In genomic region chr10:119701861-119702260, GRCh38 we compare ENCODE assay signal across 12 cellular contexts. TPM values are rescaled to one million over a fixed set of nuclear protein-coding genes. Genes with fewer than 3 reads are reported as not detected.
A peak's percentile ranks its signal among the peaks of the same experiment; 100 is the strongest.
DNase-seq lines count a peak whose midpoint lies in the region; ATAC-seq and TF ChIP-seq lines count a peak whose summit lies in the region.
"Had no signal": no experiment of that assay in that cellular context is flagged by ENCODE, and none has a peak within 500 bp of the region (broad histone marks: within the 10 kb centered on the region; RNA-seq: fewer than 3 reads in every experiment).

No MANE protein-coding gene starts in this region.

- H3K27ac ChIP-seq in OCI-LY7 (ENCODE audit: low read depth, low read length, poor library complexity, severe bottlenecking) (no peak overlapping the region), brain microvascular endothelial cell (no peak overlapping the region), heart left ventricle (no peak overlapping the region)
- H3K27ac ChIP-seq: PC-9 had no signal

- BruUV-seq in OCI-LY7 (replicated peaks; lab: Mats Ljungman, UMichigan): no TSS peak

- peaks cover 23% of the 10 kb centered on the region for H3K36me3 Mint-ChIP-seq in activated CD4-positive, alpha-beta T cell treated with anti-CD3 and anti-CD28 coated beads for 36 hours (ENCODE audit: low read depth)

- TF ChIP-seq CTCF in OCI-LY7 (conservative IDR thresholded peaks at IDR 0.05; ENCODE audit: low read length) (no peak), brain microvascular endothelial cell (IDR thresholded peaks at IDR 0.05; ENCODE audit: low read depth, low read length, missing control alignments) (no peak), heart left ventricle (IDR thresholded peaks at IDR 0.05) (no peak)

- H3K79me2 ChIP-seq in OCI-LY7 (ENCODE audit: insufficient read depth, low read depth, low read length): no peaks in the 10 kb centered on the region

- intact Hi-C loops in activated CD4-positive, alpha-beta T cell treated with anti-CD3 and anti-CD28 coated beads for 36 hours (cut with DNase I, micrococcal nuclease): loop anchor here in 1 of 2 experiments (1.0 to 5.0 kb wide), 4 partner anchors 16 to 570 kb away; no protein-coding TSS in a partner anchor
- intact Hi-C loops in OCI-LY7 (cut with micrococcal nuclease; ENCODE audit: unreplicated experiment) (loop anchor here (10.0 kb wide), 1 partner anchor 617 kb away; the partner anchor contains the start of gene EIF3A), heart left ventricle (cut with DNase I) (no loop called here)

- H3K27me3 ChIP-seq in brain microvascular endothelial cell (replicated peaks) (no peaks in the 10 kb centered on the region), heart left ventricle (peaks cover 0 to 4% (median 0%) of the 10 kb centered on the region in 9 donors)

- no peak overlapping the region for H3K4me3 Mint-ChIP-seq in activated CD4-positive, alpha-beta T cell treated with anti-CD3 and anti-CD28 coated beads for 36 hours
- H3K4me3 Mint-ChIP-seq: T-helper 2 cell treated with Interferon-gamma antibody and Interleukin-4, amounts not matched to agents 5 μg/mL and 100 μg/mL, for 36 hours had no signal

- no peak for DNase-seq in activated CD4-positive, alpha-beta T cell treated with anti-CD3 and anti-CD28 coated beads for 36 hours
- no peak for DNase-seq in activated CD4-positive, alpha-beta T cell treated with anti-CD3 and anti-CD28 coated beads for 1 hour
- DNase-seq in OCI-LY7 (ENCODE audit: low spot score) (no peak), brain microvascular endothelial cell (peak; percentile 28), medulla oblongata (ENCODE audit: extremely low spot score) (peak; percentile 57), germinal center (ENCODE audit: low spot score) (no peak), NCI-H2081 treated with DMSO at 0.1 percent for 48 hours (lab: John Stamatoyannopoulos, UW) (no peak), heart left ventricle (no peak)
- DNase-seq: activated CD8-positive, alpha-beta memory T cell treated with anti-CD3 and anti-CD28 coated beads for 24 hours; mesendoderm; PC-9 had no signal

- peaks cover 60% of the 10 kb centered on the region for H3K4me1 Mint-ChIP-seq in activated CD4-positive, alpha-beta T cell treated with anti-CD3 and anti-CD28 coated beads for 36 hours

- no peak for TF ChIP-seq POLR2A in heart left ventricle (IDR thresholded peaks at IDR 0.05)

- H3K27ac Mint-ChIP-seq in activated CD4-positive, alpha-beta T cell treated with anti-CD3 and anti-CD28 coated beads for 36 hours: peak overlapping the region; percentile 87
- H3K27ac Mint-ChIP-seq: T-helper 2 cell treated with Interferon-gamma antibody and Interleukin-4, amounts not matched to agents 5 μg/mL and 100 μg/mL, for 36 hours had no signal

- H3K4me1 ChIP-seq in OCI-LY7 (ENCODE audit: insufficient read depth, low read length, poor library complexity, severe bottlenecking) (peaks cover 51% of the 10 kb centered on the region), heart left ventricle (peaks cover 0 to 27% (median 0%) of the 10 kb centered on the region in 12 donors)

- CTCF ChIA-PET in activated CD4-positive, alpha-beta T cell treated with anti-CD3 and anti-CD28 coated beads for 36 hours (lab: Charles Lee): interaction anchor here (0.7 to 4.2 kb wide), 6 partner anchors 15 to 265 kb away, joined by 3 to 19 read pairs (median 5); no protein-coding TSS in a partner anchor
- CTCF ChIA-PET in OCI-LY7 (lab: Charles Lee; ENCODE audit: unreplicated experiment): interaction anchor here (1.0 kb wide), 1 partner anchor 14 kb away, joined by 3 read pairs; no protein-coding TSS in a partner anchor

- no peak for ATAC-seq in activated CD4-positive, alpha-beta T cell treated with anti-CD3 and anti-CD28 coated beads for 36 hours
- no peak for ATAC-seq in heart left ventricle

- WGBS in heart left ventricle, 4 donors: 51 to 64% (median 58%) methylated on average over 7 of the region's 7 CpGs

- H3K9me2 ChIP-seq in OCI-LY7 (ENCODE audit: insufficient read depth, low read length): no peaks in the 10 kb centered on the region

- no peaks in the 10 kb centered on the region for H3K27me3 Mint-ChIP-seq in activated CD4-positive, alpha-beta T cell treated with anti-CD3 and anti-CD28 coated beads for 36 hours

- in situ Hi-C loops in brain microvascular endothelial cell (cut with HindIII; ENCODE audit: low pct_ligation_motif_present, low sequenced_read_pairs): no loop called here

- peak overlapping the region; percentile 41 for H3K4me2 ChIP-seq in OCI-LY7 (ENCODE audit: low read length)
- H3K4me2 ChIP-seq: PC-9 had no signal

- POLR2A ChIA-PET in activated CD4-positive, alpha-beta T cell treated with anti-CD3 and anti-CD28 coated beads for 36 hours (lab: Charles Lee): interaction anchor here (0.8 to 1.2 kb wide), 2 partner anchors 24 to 46 kb away, joined by 3 to 5 read pairs; partner anchors contain the start of gene INPP5F
- POLR2A ChIA-PET in OCI-LY7 (lab: Charles Lee): interaction anchor here (0.6 to 8.0 kb wide), 9 partner anchors 8 to 241 kb away, joined by 3 to 79 read pairs (median 3); partner anchors contain the start of gene INPP5F

- no peaks in the 10 kb centered on the region for H4K20me1 ChIP-seq in OCI-LY7 (ENCODE audit: insufficient read depth, low read length)

- H3K9me3 ChIP-seq in OCI-LY7 (ENCODE audit: low read length) (peaks cover 5% of the 10 kb centered on the region), heart left ventricle (peaks cover 0 to 7% (median 0%) of the 10 kb centered on the region in 12 donors)

- peak overlapping the region; percentile 85 for H2AFZ ChIP-seq in OCI-LY7 (ENCODE audit: low read length)
- H2AFZ ChIP-seq: PC-9 had no signal

- H3K36me3 ChIP-seq in OCI-LY7 (ENCODE audit: insufficient read depth, low read length) (no peaks in the 10 kb centered on the region), brain microvascular endothelial cell (replicated peaks) (no peaks in the 10 kb centered on the region), heart left ventricle (no peaks in the 10 kb centered on the region)

- peaks cover 24% of the 10 kb centered on the region for H3K9me3 Mint-ChIP-seq in activated CD4-positive, alpha-beta T cell treated with anti-CD3 and anti-CD28 coated beads for 36 hours (ENCODE audit: low read depth)

- no peak overlapping the region for H3K4me3 ChIP-seq in OCI-LY7 (ENCODE audit: low read depth, low read length, poor library complexity, severe bottlenecking)
- no peak overlapping the region for H3K4me3 ChIP-seq in brain microvascular endothelial cell (ENCODE audit: low read depth, low read length)
- no peak overlapping the region for H3K4me3 ChIP-seq in heart left ventricle
- H3K4me3 ChIP-seq: PC-9 had no signal

RNA-seq across cellular contexts. Expression of gene INPP5F, which starts 24.0 kb away (rescaled TPM):
- 10 to 100 TPM; 10.9 to 12.6 TPM for total RNA-seq in activated CD4-positive, alpha-beta T cell treated with anti-CD3 and anti-CD28 coated beads for 36 hours
- 6.2 TPM in 2 replicates for total RNA-seq in OCI-LY7 (2014; rRNA removed; shearing (Covaris generic))
- total RNA-seq in OCI-LY7 (2022): 8.7 and 12.8 TPM in 2 replicates
- total RNA-seq in heart left ventricle: 1 to 10 TPM; 3.9 to 9.9 (median 6.6) TPM
- 1 to 10 TPM; 3.0 to 5.4 TPM for polyA plus RNA-seq in heart left ventricle

RNA-seq across cellular contexts. Expression of gene BAG3, which starts 50.7 kb away (rescaled TPM):
- total RNA-seq in activated CD4-positive, alpha-beta T cell treated with anti-CD3 and anti-CD28 coated beads for 36 hours: 10 to 100 TPM; 23.8 to 30.7 TPM
- total RNA-seq in OCI-LY7 (2014; rRNA removed; shearing (Covaris generic)): 0.41 and 1.9 TPM in 2 replicates
- total RNA-seq in OCI-LY7 (2022) (2.4 and 2.6 TPM in 2 replicates), heart left ventricle (100 to 1,000 TPM in 8 of 9 donors, 10 to 100 TPM in 1; 85.1 to 219 (median 141) TPM)
- polyA plus RNA-seq in heart left ventricle: 100 to 1,000 TPM in 1 of 2 donors, 10 to 100 TPM in 1; 78.8 to 271 TPM

Comparison
In these comparisons a context has a peak if more than half of its experiments do, and no peak if none do; other contexts are left out.
1. DNase-seq: peak in brain microvascular endothelial cell (single experiment) and medulla oblongata (single experiment); none in activated CD4-positive, alpha-beta T cell treated with anti-CD3 and anti-CD28 coated beads for 36 hours (single experiment), activated CD4-positive, alpha-beta T cell treated with anti-CD3 and anti-CD28 coated beads for 1 hour (single experiment), OCI-LY7 (single experiment), germinal center (single experiment), NCI-H2081 treated with DMSO at 0.1 percent for 48 hours (single experiment) and heart left ventricle (0 of 5).
2. RNA of gene BAG3, which starts 50.7 kb away (total RNA-seq): 85.1 to 219 TPM in heart left ventricle and 23.8 to 30.7 TPM in activated CD4-positive, alpha-beta T cell treated with anti-CD3 and anti-CD28 coated beads for 36 hours; 0.41 to 2.6 TPM in OCI-LY7; every median in the first group is over 4 times any median in the second.